8 cellular contexts compared by ENCODE assay signal in the genomic region with DNA sequence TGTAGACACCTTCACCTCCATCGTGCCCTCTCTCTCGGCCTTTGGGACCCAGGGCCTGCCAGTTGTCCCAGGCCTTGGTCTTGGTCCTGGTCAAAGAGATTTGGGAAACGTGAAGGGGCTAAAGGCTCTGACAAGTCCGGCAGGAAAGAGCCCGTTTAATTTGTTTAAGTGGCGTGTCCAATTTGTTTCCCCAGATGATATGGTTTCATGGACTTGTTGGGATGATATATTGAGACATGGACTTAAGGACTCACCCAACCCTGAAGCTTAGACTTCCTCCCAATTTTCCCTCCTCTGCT. TPM values are rescaled to one million over a fixed set of nuclear protein-coding genes. Genes with fewer than 3 reads are reported as not detected.
DNase-seq lines count a peak whose midpoint lies in the region; ATAC-seq and TF ChIP-seq lines count a peak whose summit lies in the region.

No MANE protein-coding gene starts in this region.

- POLR2A ChIA-PET in activated CD4-positive, alpha-beta memory T cell treated with anti-CD3 and anti-CD28 coated beads, Interleukin-2, amount 10 ng/mL, durations not matched to agents 7 days and 5 days (lab: Charles Lee) = no interaction called here

- H3K4me1 Mint-ChIP-seq in T-helper 2 cell treated with Interferon-gamma antibody and Interleukin-4, amounts not matched to agents 5 μg/mL and 100 μg/mL, for 36 hours (ENCODE audit: low read depth) = peaks cover 22% of the 10 kb centered on the region
- H3K4me1 Mint-ChIP-seq in activated CD4-positive, alpha-beta memory T cell treated with anti-CD3 and anti-CD28 coated beads, Interleukin-2, amount 10 ng/mL, durations not matched to agents 7 days and 5 days = peaks cover 18% of the 10 kb centered on the region
- peaks cover 28% of the 10 kb centered on the region for H3K4me1 Mint-ChIP-seq in stimulated activated effector memory CD8-positive, alpha-beta T cell treated with anti-CD3 and anti-CD28 coated beads, Interleukin-12 subunit alpha, Interleukin-12 subunit beta, amount 100 ng/mL, for 72 hours

- no peak for TF ChIP-seq EP300 in upper lobe of left lung (IDR thresholded peaks at IDR 0.05)

- TF ChIP-seq POLR2A in upper lobe of left lung (IDR thresholded peaks at IDR 0.05) = no peak

- H3K36me3 ChIP-seq in iPS-15b (ENCODE audit: control insufficient read depth, insufficient read depth, low read length) = no peaks in the 10 kb centered on the region
- no peaks in the 10 kb centered on the region for H3K36me3 ChIP-seq in upper lobe of left lung
- H3K36me3 ChIP-seq in colonic mucosa = no peaks in the 10 kb centered on the region

- peaks cover 6% of the 10 kb centered on the region for H3K4me1 ChIP-seq in iPS-15b (ENCODE audit: control insufficient read depth, insufficient read depth, low read length)
- peaks cover 12 to 28% (median 24%) of the 10 kb centered on the region in 4 donors for H3K4me1 ChIP-seq in upper lobe of left lung
- no peaks in the 10 kb centered on the region for H3K4me1 ChIP-seq in colonic mucosa

- H3K9ac ChIP-seq in iPS-15b (ENCODE audit: low read depth, low read length) = no peak overlapping the region
- H3K9ac ChIP-seq in colonic mucosa (ENCODE audit: low read depth in 2 of 2, low read length in 2 of 2) = peak overlapping the region in 1 of 2 donors; percentile 58

- H3K27me3 ChIP-seq in iPS-15b (ENCODE audit: control insufficient read depth, insufficient read depth, low read length) (peaks cover 60% of the 10 kb centered on the region), upper lobe of left lung (peaks cover 0 to 11% (median 4%) of the 10 kb centered on the region in 4 donors), colonic mucosa (peaks cover 9% of the 10 kb centered on the region)

- 74 to 81% methylated on average over 6 of the region's 6 CpGs for WGBS in upper lobe of left lung, 2 donors

- DNase-seq in T-helper 2 cell treated with Interferon-gamma antibody and Interleukin-4, amounts not matched to agents 5 μg/mL and 100 μg/mL, for 36 hours (ENCODE audit: low spot score) = no peak
- no peak for DNase-seq in T-helper 2 cell
- DNase-seq in activated CD4-positive, alpha-beta memory T cell treated with anti-CD3 and anti-CD28 coated beads, Interleukin-2, amount 10 ng/mL, durations not matched to agents 7 days and 5 days = no peak
- no peak for DNase-seq in stimulated activated effector memory CD8-positive, alpha-beta T cell treated with anti-CD3 and anti-CD28 coated beads, Interleukin-12 subunit alpha, Interleukin-12 subunit beta, amount 100 ng/mL, for 72 hours (ENCODE audit: low spot score in 2 of 2)
- no peak for DNase-seq in 8988T
- DNase-seq in upper lobe of left lung = no peak
- no peak for DNase-seq in colonic mucosa

- intact Hi-C loops in colonic mucosa (cut with DNase I) = no loop called here

- H3K9me3 ChIP-seq in iPS-15b (ENCODE audit: control insufficient read depth, insufficient read depth, low read length) = no peaks in the 10 kb centered on the region
- no peaks in the 10 kb centered on the region for H3K9me3 ChIP-seq in upper lobe of left lung
- no peaks in the 10 kb centered on the region for H3K9me3 ChIP-seq in colonic mucosa

- H3K27ac ChIP-seq in upper lobe of left lung (no peak overlapping the region), colonic mucosa (no peak overlapping the region)

- H3K4me3 ChIP-seq in iPS-15b (ENCODE audit: low read depth, low read length) (peak overlapping the region; percentile 63), upper lobe of left lung (peak overlapping the region in 2 of 4 donors; percentile 65 to 83), colonic mucosa (no peak overlapping the region)

- no peaks in the 10 kb centered on the region for H3K36me3 Mint-ChIP-seq in T-helper 2 cell treated with Interferon-gamma antibody and Interleukin-4, amounts not matched to agents 5 μg/mL and 100 μg/mL, for 36 hours (ENCODE audit: low read depth)
- no peaks in the 10 kb centered on the region for H3K36me3 Mint-ChIP-seq in activated CD4-positive, alpha-beta memory T cell treated with anti-CD3 and anti-CD28 coated beads, Interleukin-2, amount 10 ng/mL, durations not matched to agents 7 days and 5 days (ENCODE audit: low read depth)
- no peaks in the 10 kb centered on the region for H3K36me3 Mint-ChIP-seq in stimulated activated effector memory CD8-positive, alpha-beta T cell treated with anti-CD3 and anti-CD28 coated beads, Interleukin-12 subunit alpha, Interleukin-12 subunit beta, amount 100 ng/mL, for 72 hours

- peaks cover 32% of the 10 kb centered on the region for H3K27me3 Mint-ChIP-seq in T-helper 2 cell treated with Interferon-gamma antibody and Interleukin-4, amounts not matched to agents 5 μg/mL and 100 μg/mL, for 36 hours (ENCODE audit: low read depth)
- H3K27me3 Mint-ChIP-seq in activated CD4-positive, alpha-beta memory T cell treated with anti-CD3 and anti-CD28 coated beads, Interleukin-2, amount 10 ng/mL, durations not matched to agents 7 days and 5 days = peaks cover 33% of the 10 kb centered on the region

- no peaks in the 10 kb centered on the region for H3K9me3 Mint-ChIP-seq in T-helper 2 cell treated with Interferon-gamma antibody and Interleukin-4, amounts not matched to agents 5 μg/mL and 100 μg/mL, for 36 hours
- no peaks in the 10 kb centered on the region for H3K9me3 Mint-ChIP-seq in activated CD4-positive, alpha-beta memory T cell treated with anti-CD3 and anti-CD28 coated beads, Interleukin-2, amount 10 ng/mL, durations not matched to agents 7 days and 5 days
- peaks cover 3% of the 10 kb centered on the region for H3K9me3 Mint-ChIP-seq in stimulated activated effector memory CD8-positive, alpha-beta T cell treated with anti-CD3 and anti-CD28 coated beads, Interleukin-12 subunit alpha, Interleukin-12 subunit beta, amount 100 ng/mL, for 72 hours

- TF ChIP-seq CTCF in upper lobe of left lung (IDR thresholded peaks at IDR 0.05) (no peak), colonic mucosa (IDR thresholded peaks at IDR 0.05) (no peak)

- H3K27ac Mint-ChIP-seq in T-helper 2 cell treated with Interferon-gamma antibody and Interleukin-4, amounts not matched to agents 5 μg/mL and 100 μg/mL, for 36 hours = peak overlapping the region; percentile 52
- no peak overlapping the region for H3K27ac Mint-ChIP-seq in activated CD4-positive, alpha-beta memory T cell treated with anti-CD3 and anti-CD28 coated beads, Interleukin-2, amount 10 ng/mL, durations not matched to agents 7 days and 5 days
- no peak overlapping the region for H3K27ac Mint-ChIP-seq in stimulated activated effector memory CD8-positive, alpha-beta T cell treated with anti-CD3 and anti-CD28 coated beads, Interleukin-12 subunit alpha, Interleukin-12 subunit beta, amount 100 ng/mL, for 72 hours

- ATAC-seq in stimulated activated effector memory CD8-positive, alpha-beta T cell treated with anti-CD3 and anti-CD28 coated beads, Interleukin-12 subunit alpha, Interleukin-12 subunit beta, amount 100 ng/mL, for 72 hours = no peak
- no peak for ATAC-seq in upper lobe of left lung (ENCODE audit: low FRiP score in 2 of 2)

- CTCF ChIA-PET in activated CD4-positive, alpha-beta memory T cell treated with anti-CD3 and anti-CD28 coated beads, Interleukin-2, amount 10 ng/mL, durations not matched to agents 7 days and 5 days (lab: Charles Lee) = no interaction called here

- peak overlapping the region; percentile 92 for H3K4me3 Mint-ChIP-seq in T-helper 2 cell treated with Interferon-gamma antibody and Interleukin-4, amounts not matched to agents 5 μg/mL and 100 μg/mL, for 36 hours
- peak overlapping the region; percentile 24 for H3K4me3 Mint-ChIP-seq in activated CD4-positive, alpha-beta memory T cell treated with anti-CD3 and anti-CD28 coated beads, Interleukin-2, amount 10 ng/mL, durations not matched to agents 7 days and 5 days
- peak overlapping the region; percentile 63 for H3K4me3 Mint-ChIP-seq in stimulated activated effector memory CD8-positive, alpha-beta T cell treated with anti-CD3 and anti-CD28 coated beads, Interleukin-12 subunit alpha, Interleukin-12 subunit beta, amount 100 ng/mL, for 72 hours

RNA-seq across cellular contexts. Expression of a gene that starts 2.7 kb away (rescaled TPM):
- total RNA-seq in activated CD4-positive, alpha-beta memory T cell treated with anti-CD3 and anti-CD28 coated beads, Interleukin-2, amount 10 ng/mL, durations not matched to agents 7 days and 5 days = under 1 TPM; 0.43 to 0.65 TPM
- total RNA-seq in upper lobe of left lung (10 to 100 TPM in 4 of 6 donors, 1 to 10 TPM in 2; 3.9 to 19.6 (median 15.9) TPM), colonic mucosa (1 to 10 TPM; 4.5 to 5.1 TPM)

RNA-seq across cellular contexts. Expression of a gene that starts 6.3 kb away (rescaled TPM):
- total RNA-seq in activated CD4-positive, alpha-beta memory T cell treated with anti-CD3 and anti-CD28 coated beads, Interleukin-2, amount 10 ng/mL, durations not matched to agents 7 days and 5 days = not detected
- total RNA-seq in upper lobe of left lung (under 1 TPM in 2 of 6 donors, not detected in 4; 0.40 to 0.54 TPM), colonic mucosa (under 1 TPM; 0.22 to 0.29 TPM)

RNA-seq across cellular contexts. Expression of a gene that starts 44.4 kb away (rescaled TPM):
- total RNA-seq in activated CD4-positive, alpha-beta memory T cell treated with anti-CD3 and anti-CD28 coated beads, Interleukin-2, amount 10 ng/mL, durations not matched to agents 7 days and 5 days = not detected
- not detected for total RNA-seq in upper lobe of left lung
- not detected for total RNA-seq in colonic mucosa

Comparison
In these comparisons a context has a peak if more than half of its experiments do, and no peak if none do; other contexts are left out.
1. H3K4me3 Mint-ChIP-seq: peak in every context shown above with its lines; median percentile 92 in T-helper 2 cell treated with Interferon-gamma antibody and Interleukin-4, amounts not matched to agents 5 μg/mL and 100 μg/mL, for 36 hours; 63 in stimulated activated effector memory CD8-positive, alpha-beta T cell treated with anti-CD3 and anti-CD28 coated beads, Interleukin-12 subunit alpha, Interleukin-12 subunit beta, amount 100 ng/mL, for 72 hours; 24 in activated CD4-positive, alpha-beta memory T cell treated with anti-CD3 and anti-CD28 coated beads, Interleukin-2, amount 10 ng/mL, durations not matched to agents 7 days and 5 days.